Comparison of ENCODE assay signal across 17 cellular contexts in the genomic region with DNA sequence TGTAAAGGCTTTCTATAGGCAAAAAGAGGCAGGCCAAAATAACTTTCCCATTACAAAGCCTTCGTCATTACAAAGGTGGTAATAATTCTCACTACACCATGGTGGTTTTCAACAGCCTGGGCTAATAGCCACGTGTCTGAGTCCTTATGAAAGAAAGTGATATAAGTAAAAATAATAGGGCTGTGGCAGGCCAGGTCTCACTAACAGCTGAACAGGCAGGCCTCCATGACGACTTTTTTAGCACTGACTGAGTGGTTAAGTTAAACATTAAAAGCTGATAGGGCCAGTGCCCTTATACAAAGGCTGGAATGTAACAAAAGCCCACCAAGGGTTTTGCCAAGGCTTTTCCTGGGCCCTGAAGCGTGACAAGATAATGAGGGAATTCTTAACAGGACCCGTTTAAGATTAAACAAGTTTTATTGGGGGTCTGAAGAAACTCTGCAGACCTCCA.
DNase-seq lines count a peak whose midpoint lies in the region; ATAC-seq and TF ChIP-seq lines count a peak whose summit lies in the region.
"Had no signal": no experiment of that assay in that cellular context is flagged by ENCODE, and none has a peak within 500 bp of the region (broad histone marks: within the 10 kb centered on the region; RNA-seq: fewer than 3 reads in every experiment).

No MANE protein-coding gene starts in this region.

- DNase-seq in DMS53 (lab: John Stamatoyannopoulos, UW) (peak; percentile 39), foreskin keratinocyte (peak; percentile 34 to 43), DMS79 (lab: John Stamatoyannopoulos, UW) (no peak), dedifferentiated amniotic fluid mesenchymal stem cell (ENCODE audit: extremely low spot score) (no peak)
- no peak for DNase-seq in effector CD8-positive, alpha-beta T cell (lab: John Stamatoyannopoulos, UW)
- DNase-seq in effector CD4-positive, alpha-beta T cell, result no peak
- DNase-seq: activated CD4-positive, CD25-positive, alpha-beta regulatory T cell; activated T-cell treated with anti-CD3 and anti-CD28 coated beads for 4 hours; amniotic stem cell; head of caudate nucleus; KBM-7; ovary; stimulated activated CD4-positive, alpha-beta T cell treated with anti-CD3 and anti-CD28 coated beads, Interleukin-15, amount 100 ng/mL, for 24 hours; upper lobe of left lung had no signal

- ATAC-seq in GM21423 (IDR thresholded peaks at IDR 0.05; ENCODE audit: unreplicated experiment) (peak; percentile 91), HG03280 (IDR thresholded peaks at IDR 0.05; ENCODE audit: unreplicated experiment) (peak; percentile 59), foreskin keratinocyte (no peak)
- ATAC-seq: A549 had no signal

- TF ChIP-seq CTCF in foreskin keratinocyte (conservative IDR thresholded peaks at IDR 0.05), result no peak

- no peaks in the 10 kb centered on the region for H3K4me1 ChIP-seq in foreskin keratinocyte
- H3K4me1 ChIP-seq: A549, upper lobe of left lung had no signal

- no peaks in the 10 kb centered on the region for H3K27me3 ChIP-seq in foreskin keratinocyte
- H3K27me3 ChIP-seq: ovary, upper lobe of left lung had no signal

- H3K27ac ChIP-seq in foreskin keratinocyte, result no peak overlapping the region
- H3K27ac ChIP-seq: A549, ovary, upper lobe of left lung had no signal

Comparison
In these comparisons a context has a peak if more than half of its experiments do, and no peak if none do; other contexts are left out.
1. DNase-seq: peak in DMS53 (single experiment) and foreskin keratinocyte (2 of 2); none in effector CD8-positive, alpha-beta T cell (single experiment), DMS79 (single experiment), effector CD4-positive, alpha-beta T cell (single experiment) and dedifferentiated amniotic fluid mesenchymal stem cell (single experiment).